26 cellular contexts compared by ENCODE assay signal in genomic region chr13:75455962-75456361, GRCh38. TPM values are rescaled to one million over a fixed set of nuclear protein-coding genes. Genes with fewer than 3 reads are reported as not detected.
DNase-seq lines count a peak whose midpoint lies in the region; ATAC-seq, FAIRE-seq and TF ChIP-seq lines count a peak whose summit lies in the region.
"Had no signal": no experiment of that assay in that cellular context is flagged by ENCODE, and none has a peak within 500 bp of the region (broad histone marks: within the 10 kb centered on the region; RNA-seq: fewer than 3 reads in every experiment).

No MANE protein-coding gene starts in this region.

- no peak for FAIRE-seq in HepG2 (lab: Jason Lieb, UNC)
- FAIRE-seq: A549, GM12878, RCC 7860 had no signal

- peaks cover 10% of the 10 kb centered on the region for H3K79me1 ChIP-seq in mesenchymal stem cell (replicated peaks; ENCODE audit: low read length, poor library complexity, severe bottlenecking)

- H3K27ac Mint-ChIP-seq in neural progenitor cell (no peak overlapping the region), nephron progenitor cell (no peak overlapping the region)
- H3K27ac Mint-ChIP-seq: CD4-positive, alpha-beta T cell; T-helper 17 cell had no signal

- H4K20me1 ChIP-seq in HepG2 (ENCODE audit: insufficient read depth, low read length) = no peaks in the 10 kb centered on the region
- H4K20me1 ChIP-seq in neural progenitor cell (ENCODE audit: low read depth) = no peaks in the 10 kb centered on the region

- no peak overlapping the region for H4K91ac ChIP-seq in mesenchymal stem cell (ENCODE audit: low read length)

- TF ChIP-seq POLR2A in HepG2 (IDR thresholded peaks at IDR 0.05; ENCODE audit: insufficient read depth in 1 of 2, low read depth in 2 of 2, low read length in 2 of 2) (no peak), right lobe of liver (IDR thresholded peaks at IDR 0.05) (no peak)

- H2AFZ ChIP-seq in HepG2 (ENCODE audit: low read length) (no peak overlapping the region), neural progenitor cell (replicated peaks) (no peak overlapping the region), mesenchymal stem cell (ENCODE audit: low read depth, low read length) (no peak overlapping the region)

- intact Hi-C loops in HepG2 (cut with micrococcal nuclease; ENCODE audit: unreplicated experiment) = no loop called here
- intact Hi-C loops in right lobe of liver (cut with DNase I) = no loop called here
- intact Hi-C loops in left colon (cut with DNase I, micrococcal nuclease) = no loop called here

- H3K9me3 Mint-ChIP-seq in neural progenitor cell (no peaks in the 10 kb centered on the region), nephron progenitor cell (no peaks in the 10 kb centered on the region)
- H3K9me3 Mint-ChIP-seq: CD4-positive, alpha-beta T cell had no signal

- H3K27ac ChIP-seq in HepG2 (ENCODE audit: extremely low read length, insufficient read depth, low read length) (no peak overlapping the region), right lobe of liver (no peak overlapping the region), neural progenitor cell (no peak overlapping the region), mesenchymal stem cell (ENCODE audit: low read length, poor library complexity, severe bottlenecking) (no peak overlapping the region)
- H3K27ac ChIP-seq: A549; BLaER1 treated with 17β-estradiol and CSF1 and Interleukin-3, amounts not matched to agents 10 nM and 100 nM; SJCRH30 had no signal

- no TSS peak for BruUV-seq in HepG2 (replicated peaks; lab: Mats Ljungman, UMichigan)

- H3K4ac ChIP-seq in mesenchymal stem cell (ENCODE audit: low read depth in 1 of 2, low read length in 2 of 2) = no peak overlapping the region

- no peak for DNase-seq in HepG2 (ENCODE audit: low spot score)
- no peak for DNase-seq in right lobe of liver
- DNase-seq in NCI-H146 treated with DMSO at 0.1 percent for 48 hours (lab: John Stamatoyannopoulos, UW; ENCODE audit: unreplicated experiment) = peak; percentile 25
- DNase-seq in left colon = no peak
- DNase-seq in neural progenitor cell (ENCODE audit: low spot score) = no peak
- no peak for DNase-seq in nephron progenitor cell
- DNase-seq in mesenchymal stem cell = no peak
- DNase-seq: AML-193; CD4-positive, alpha-beta T cell; EL; GDM1; KBM-7; MM.1S; NCI-H1694 treated with DMSO at 0.1 percent for 48 hours; NCI-H2081; NCI-H2171; NCI-H226; NCI-H510A treated with DMSO at 0.1 percent for 48 hours; SJCRH30; T-helper 17 cell had no signal

- no peak overlapping the region for H3K23ac ChIP-seq in mesenchymal stem cell (ENCODE audit: low read length in 2 of 2)

- H3K36me3 Mint-ChIP-seq in neural progenitor cell (peaks cover 3% of the 10 kb centered on the region), nephron progenitor cell (ENCODE audit: low read depth) (peaks cover 17% of the 10 kb centered on the region)

- POLR2A ChIA-PET in HepG2 (lab: Yijun Ruan, JAX) = no interaction called here

- H3K4me3 ChIP-seq in HepG2 (replicated peaks in 1 of 3; ENCODE audit: insufficient read depth in 1 of 3, low read depth in 2 of 3, low read length in 3 of 3) = no peak overlapping the region
- no peak overlapping the region for H3K4me3 ChIP-seq in right lobe of liver
- H3K4me3 ChIP-seq in neural progenitor cell = no peak overlapping the region
- H3K4me3 ChIP-seq in mesenchymal stem cell (ENCODE audit: insufficient read depth in 1 of 2, low read depth in 1 of 2, low read length in 2 of 2) = no peak overlapping the region
- H3K4me3 ChIP-seq: A549; BLaER1 treated with 17β-estradiol and CSF1 and Interleukin-3, amounts not matched to agents 10 nM and 100 nM; GM12878; SJCRH30 had no signal

- H3K36me3 ChIP-seq in HepG2 (replicated peaks in 1 of 2; ENCODE audit: control insufficient read depth in 1 of 2, insufficient read depth in 2 of 2, low read length in 2 of 2) (peaks cover 0 to 10% of the 10 kb centered on the region in 2 experiments; a peak in 3 of 5 replicates), right lobe of liver (no peaks in the 10 kb centered on the region), neural progenitor cell (no peaks in the 10 kb centered on the region), mesenchymal stem cell (ENCODE audit: control insufficient read depth in 1 of 2, insufficient read depth in 2 of 2, low read depth in 1 of 2, low read length in 2 of 2) (peaks cover 0 to 3% of the 10 kb centered on the region in 2 experiments)
- H3K36me3 ChIP-seq: SJCRH30 had no signal

- H3K18ac ChIP-seq in mesenchymal stem cell (ENCODE audit: low read depth in 1 of 2, low read length in 2 of 2) = no peak overlapping the region

- TF ChIP-seq EP300 in HepG2 (IDR thresholded peaks at IDR 0.05; ENCODE audit: low read depth in 2 of 2, low read length in 2 of 2) (no peak), HepG2 (CRISPR knock-in tag; IDR thresholded peaks at IDR 0.05; ENCODE audit: borderline replicate concordance) (no peak)

- CTCF ChIA-PET in HepG2 (lab: Yijun Ruan, JAX; ENCODE audit: low intra/inter-chr PET ratio, low total read pairs) = no interaction called here

- no peak for TF ChIP-seq CTCF in HepG2 (CRISPR knock-in tag; IDR thresholded peaks at IDR 0.05)
- TF ChIP-seq CTCF in right lobe of liver (IDR thresholded peaks at IDR 0.05) = no peak
- TF ChIP-seq CTCF in neural progenitor cell (IDR thresholded peaks at IDR 0.05) = no peak
- TF ChIP-seq CTCF in nephron progenitor cell (IDR thresholded peaks at IDR 0.05) = no peak

- no peak overlapping the region for H2AK5ac ChIP-seq in mesenchymal stem cell (ENCODE audit: low read length, severe bottlenecking)

- H3K14ac ChIP-seq in mesenchymal stem cell (ENCODE audit: low read length in 2 of 2) = no peak overlapping the region

- H3K27me3 Mint-ChIP-seq in neural progenitor cell (ENCODE audit: insufficient read depth, low read depth) (peaks cover 2% of the 10 kb centered on the region), nephron progenitor cell (ENCODE audit: low read depth, poor library complexity) (no peaks in the 10 kb centered on the region)

- in situ Hi-C loops in HepG2 (cut with HindIII; ENCODE audit: extremely low pct_ligation_motif_present, low pct_unique_long_range_greater_than_20kb) = no loop called here

- TF ChIP-seq RAD21 in HepG2 (CRISPR knock-in tag; IDR thresholded peaks at IDR 0.05) = no peak

- peaks cover 2% of the 10 kb centered on the region for H3K4me1 Mint-ChIP-seq in neural progenitor cell
- H3K4me1 Mint-ChIP-seq in nephron progenitor cell = no peaks in the 10 kb centered on the region
- H3K4me1 Mint-ChIP-seq: T-helper 17 cell had no signal

- ATAC-seq in HepG2 (no peak), right lobe of liver (no peak), left colon (peak; percentile 73)
- ATAC-seq: A549, GM12878, HCT116, SK-N-SH treated with all-trans-retinoic acid at 6 μM for 48 hours, T-helper 17 cell had no signal

- no peak overlapping the region for H4K8ac ChIP-seq in mesenchymal stem cell (ENCODE audit: low read length)

- no peak overlapping the region for H3K4me2 ChIP-seq in HepG2 (ENCODE audit: low read depth, low read length)
- no peak overlapping the region for H3K4me2 ChIP-seq in neural progenitor cell
- H3K4me2 ChIP-seq in mesenchymal stem cell (ENCODE audit: low read length, poor library complexity, severe bottlenecking) = no peak overlapping the region
- H3K4me2 ChIP-seq: A549; BLaER1 treated with 17β-estradiol and CSF1 and Interleukin-3, amounts not matched to agents 10 nM and 100 nM had no signal

- H3K4me3 Mint-ChIP-seq in neural progenitor cell = no peak overlapping the region
- H3K4me3 Mint-ChIP-seq in nephron progenitor cell = no peak overlapping the region
- H3K4me3 Mint-ChIP-seq: CD4-positive, alpha-beta T cell; T-helper 17 cell had no signal

- no peaks in the 10 kb centered on the region for H3F3A ChIP-seq in neural progenitor cell (ENCODE audit: low read depth)

- H2BK120ac ChIP-seq in mesenchymal stem cell (ENCODE audit: low read depth, low read length) = no peak overlapping the region

- no peak overlapping the region for H2BK15ac ChIP-seq in mesenchymal stem cell (ENCODE audit: low read depth, poor library complexity, severe bottlenecking)

- no peak overlapping the region for H3K9ac ChIP-seq in HepG2 (ENCODE audit: insufficient read depth, low read depth, low read length)
- H3K9ac ChIP-seq in neural progenitor cell = no peak overlapping the region
- no peak overlapping the region for H3K9ac ChIP-seq in mesenchymal stem cell (ENCODE audit: low read length)
- H3K9ac ChIP-seq: BLaER1 treated with 17β-estradiol and CSF1 and Interleukin-3, amounts not matched to agents 10 nM and 100 nM had no signal

- H2BK12ac ChIP-seq in mesenchymal stem cell (ENCODE audit: low read length in 2 of 2) = no peak overlapping the region

- H2BK5ac ChIP-seq in mesenchymal stem cell (ENCODE audit: low read depth, low read length, poor library complexity, severe bottlenecking) = no peak overlapping the region

- H3K4me1 ChIP-seq in HepG2 (ENCODE audit: insufficient read depth, low read length) (peaks cover 78% of the 10 kb centered on the region), right lobe of liver (peaks cover 3 to 13% (median 7%) of the 10 kb centered on the region in 4 donors), neural progenitor cell (no peaks in the 10 kb centered on the region), mesenchymal stem cell (ENCODE audit: control insufficient read depth, insufficient read depth, low read depth, low read length) (peaks cover 2% of the 10 kb centered on the region)
- H3K4me1 ChIP-seq: SJCRH30 had no signal

- H3K79me2 ChIP-seq in HepG2 (ENCODE audit: insufficient read depth, low read length) (peaks cover 85% of the 10 kb centered on the region), neural progenitor cell (ENCODE audit: low read depth) (no peaks in the 10 kb centered on the region)

- no peaks in the 10 kb centered on the region for H3K9me3 ChIP-seq in HepG2 (ENCODE audit: low read length)
- no peaks in the 10 kb centered on the region for H3K9me3 ChIP-seq in right lobe of liver
- no peaks in the 10 kb centered on the region for H3K9me3 ChIP-seq in neural progenitor cell (ENCODE audit: low read depth)
- no peaks in the 10 kb centered on the region for H3K9me3 ChIP-seq in mesenchymal stem cell (ENCODE audit: control insufficient read depth, low read length)
- H3K9me3 ChIP-seq: A549, SJCRH30 had no signal

- no peaks in the 10 kb centered on the region for H3K27me3 ChIP-seq in HepG2 (ENCODE audit: control insufficient read depth in 1 of 2, insufficient read depth in 2 of 2, low read length in 2 of 2)
- no peaks in the 10 kb centered on the region for H3K27me3 ChIP-seq in right lobe of liver
- H3K27me3 ChIP-seq in neural progenitor cell = no peaks in the 10 kb centered on the region
- H3K27me3 ChIP-seq in mesenchymal stem cell (ENCODE audit: control insufficient read depth in 1 of 2, insufficient read depth in 1 of 2, low read length in 2 of 2) = no peaks in the 10 kb centered on the region
- H3K27me3 ChIP-seq: BLaER1 treated with 17β-estradiol and CSF1 and Interleukin-3, amounts not matched to agents 10 nM and 100 nM; SJCRH30 had no signal

RNA-seq across cellular contexts. Expression of gene TBC1D4, which starts 26.0 kb away (rescaled TPM):
- total RNA-seq in HepG2 (2016; rRNA removed; fragmentation: Illumina TruSeq; extraction: Trizol) (35.9 and 55.4 TPM in 2 replicates), right lobe of liver (10 to 100 TPM in 4 of 6 experiments, 1 to 10 TPM in 2; 7.7 to 18.6 (median 10.3) TPM), left colon (10 to 100 TPM; 19.4 to 19.8 TPM), neural progenitor cell (ENCODE audit: low replicate concordance) (14.3 and 15.8 TPM in 2 replicates)
- total RNA-seq in HepG2 (2016; cell fraction: cytosol; rRNA removed; fragmentation: Illumina TruSeq; extraction: Trizol; ENCODE audit: low read depth) = 9.8 and 11.6 TPM in 2 replicates
- 34.7 and 51.3 TPM in 2 replicates for total RNA-seq in HepG2 (2016; cell fraction: insoluble cytoplasmic fraction; rRNA removed; fragmentation: Illumina TruSeq; extraction: Trizol)
- total RNA-seq in HepG2 (2016; cell fraction: membrane; rRNA removed; fragmentation: Illumina TruSeq; extraction: Trizol) = 15.2 and 16.2 TPM in 2 replicates
- 40.3 and 42.3 TPM in 2 replicates for total RNA-seq in HepG2 (2016; cell fraction: nucleus; rRNA removed; fragmentation: Illumina TruSeq; extraction: Trizol)
- 61.0 and 64.4 TPM in 2 replicates for polyA plus RNA-seq in HepG2 (2011; rRNA removed)
- polyA plus RNA-seq in HepG2 (2011; cell fraction: cytosol; rRNA removed) = 51.3 and 56.0 TPM in 2 replicates
- 38.5 and 39.0 TPM in 2 replicates for polyA plus RNA-seq in HepG2 (2011; cell fraction: nucleus; rRNA removed)
- 34.3 and 36.4 TPM in 2 replicates for polyA plus RNA-seq in HepG2 (2012)
- 0.92 and 0.95 TPM in 2 replicates for polyA plus RNA-seq in HepG2 (2016; cell fraction: cytosol; fragmentation: Illumina TruSeq; extraction: Trizol; ENCODE audit: low read depth)
- 40.9 and 42.4 TPM in 2 replicates for polyA plus RNA-seq in HepG2 (2016; cell fraction: insoluble cytoplasmic fraction; fragmentation: Illumina TruSeq; extraction: Trizol; ENCODE audit: low read depth)
- 4.8 and 5.3 TPM in 2 replicates for polyA plus RNA-seq in HepG2 (2016; cell fraction: membrane; fragmentation: Illumina TruSeq; extraction: Trizol; ENCODE audit: low read depth)
- polyA plus RNA-seq in HepG2 (2016; cell fraction: nucleus; fragmentation: Illumina TruSeq; extraction: Trizol; ENCODE audit: insufficient read depth, low read depth) = 33.6 TPM in 2 replicates
- 53.3 and 125 TPM in 2 replicates for polyA minus RNA-seq in HepG2 (2011; rRNA and poly(A)+ RNA removed; ENCODE audit: low replicate concordance)
- 88.0 and 94.2 TPM in 2 replicates for polyA minus RNA-seq in HepG2 (2011; cell fraction: cytosol; rRNA and poly(A)+ RNA removed)
- 138 and 139 TPM in 2 replicates for polyA minus RNA-seq in HepG2 (2011; cell fraction: nucleus; rRNA and poly(A)+ RNA removed)
- 8.0 TPM for polyA plus RNA-seq in mesenchymal stem cell (2013, experiment 1 of 2)
- polyA plus RNA-seq in mesenchymal stem cell (2013, experiment 2 of 2) = 6.4 TPM
